Comparison of ENCODE assay signal across 32 cellular contexts in the genomic region with DNA sequence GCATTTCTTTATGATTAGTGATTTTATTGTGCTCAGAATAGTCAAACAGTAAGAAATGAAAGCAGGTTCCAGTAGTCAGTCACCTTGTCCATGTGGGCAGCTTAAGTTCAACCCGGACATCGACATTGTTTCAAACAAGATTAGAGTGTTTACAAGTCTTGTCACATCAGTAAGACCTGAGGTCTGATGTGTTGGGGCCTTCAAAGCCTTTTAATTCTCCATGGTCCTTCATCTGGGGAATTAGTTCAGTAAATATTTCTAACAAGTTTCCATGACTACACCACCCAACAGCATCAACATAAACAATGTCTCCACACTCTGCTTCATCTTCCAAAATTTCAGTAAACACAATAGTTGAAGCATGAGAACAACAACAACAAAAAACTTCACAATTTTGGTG. TPM values are rescaled to one million over a fixed set of nuclear protein-coding genes. Genes with fewer than 3 reads are reported as not detected.
"Had no signal": no experiment of that assay in that cellular context is flagged by ENCODE, and none has a peak within 500 bp of the region (broad histone marks: within the 10 kb centered on the region; RNA-seq: fewer than 3 reads in every experiment).

No MANE protein-coding gene starts in this region.

- DNase-seq: activated CD4-positive, alpha-beta T cell treated with anti-CD3 and anti-CD28 coated beads for 48 hours; activated CD4-positive, alpha-beta T cell treated with anti-CD3 and anti-CD28 coated beads, Interleukin-2, amount 50 U/mL, for 4 hours; activated CD4-positive, CD25-positive, alpha-beta regulatory T cell treated with anti-CD3 and anti-CD28 coated beads, Interleukin-2, amount 50 U/mL, for 72 hours; activated gamma-delta T cell; activated naive CD4-positive, alpha-beta T cell treated with anti-CD3 and anti-CD28 coated beads for 36 hours; activated T-cell treated with anti-CD3 and anti-CD28 coated beads for 4 hours; activated T-cell treated with anti-CD3 and anti-CD28 coated beads, Interleukin-2, amount 50 U/mL, for 48 hours; amygdala; KBM-7; NCI-H1092 treated with DMSO at 0.1 percent for 48 hours; NCI-H1417 treated with DMSO at 0.1 percent for 48 hours; NCI-H1694; NCI-H2029 treated with DMSO at 0.1 percent for 48 hours; NCI-H446; NCI-H524; NCI-H774; NK-92 treated with Interleukin-12 subunit alpha and Interleukin-12 subunit beta, amount 100 ng/mL, for 24 hours; OCI-M1; Right ventricle myocardium superior; SJCRH30; SK-N-SH; SW 1271 had no signal

- H3K4me3 ChIP-seq: SJCRH30 had no signal

- H3K9ac ChIP-seq: SK-N-SH had no signal

- H3K4me2 ChIP-seq: SK-N-SH had no signal

- H3K36me3 Mint-ChIP-seq: activated naive CD8-positive, alpha-beta T cell; brain; WTC11 had no signal

- H3K27ac Mint-ChIP-seq: activated naive CD4-positive, alpha-beta T cell treated with anti-CD3 and anti-CD28 coated beads for 36 hours; activated naive CD8-positive, alpha-beta T cell; activated T-helper 17 cell treated with anti-CD3 and anti-CD28 coated beads, Interleukin-2, amount 50 U/mL, for 72 hours; brain; WTC11 had no signal

- H3K27me3 ChIP-seq: SJCRH30 had no signal

- H3K4me1 Mint-ChIP-seq: activated T-helper 17 cell treated with anti-CD3 and anti-CD28 coated beads, Interleukin-2, amount 50 U/mL, for 72 hours; central memory CD8-positive, alpha-beta T cell; WTC11 had no signal

- H3K4me3 Mint-ChIP-seq: activated naive CD4-positive, alpha-beta T cell treated with anti-CD3 and anti-CD28 coated beads for 36 hours; activated naive CD8-positive, alpha-beta T cell; activated T-helper 17 cell treated with anti-CD3 and anti-CD28 coated beads, Interleukin-2, amount 50 U/mL, for 72 hours; brain; central memory CD8-positive, alpha-beta T cell; WTC11 had no signal

- H3K36me3 ChIP-seq: SJCRH30 had no signal

- H3K9me3 ChIP-seq: SJCRH30, SK-N-SH had no signal

- H3K9me2 ChIP-seq: SK-N-SH had no signal

- H3K27ac ChIP-seq: RWPE1, SJCRH30 had no signal

- ATAC-seq: activated T-helper 17 cell treated with anti-CD3 and anti-CD28 coated beads, Interleukin-2, amount 50 U/mL, for 72 hours; Panc1; WTC11 had no signal

RNA-seq across cellular contexts. Expression of gene ADORA1, which starts 15.1 kb away (rescaled TPM):
- total RNA-seq: activated naive CD4-positive, alpha-beta T cell treated with anti-CD3 and anti-CD28 coated beads for 36 hours; activated T-helper 17 cell treated with anti-CD3 and anti-CD28 coated beads, Interleukin-2, amount 50 U/mL, for 72 hours; T-helper 1 cell treated with Interleukin-12 subunit alpha and Interleukin-12 subunit beta and Interleukin-4 antibody, amounts not matched to agents 30 ng/mL and 1 ng/mL, for 36 hours had no signal

RNA-seq across cellular contexts. Expression of gene MYOG, which starts 26.6 kb away (rescaled TPM):
- total RNA-seq: activated naive CD4-positive, alpha-beta T cell treated with anti-CD3 and anti-CD28 coated beads for 36 hours; activated T-helper 17 cell treated with anti-CD3 and anti-CD28 coated beads, Interleukin-2, amount 50 U/mL, for 72 hours; astrocyte; MCF 10A; Right ventricle myocardium superior; T-helper 1 cell treated with Interleukin-12 subunit alpha and Interleukin-12 subunit beta and Interleukin-4 antibody, amounts not matched to agents 30 ng/mL and 1 ng/mL, for 36 hours; WTC11 had no signal
